17 cellular contexts compared by ENCODE assay signal in the genomic region with DNA sequence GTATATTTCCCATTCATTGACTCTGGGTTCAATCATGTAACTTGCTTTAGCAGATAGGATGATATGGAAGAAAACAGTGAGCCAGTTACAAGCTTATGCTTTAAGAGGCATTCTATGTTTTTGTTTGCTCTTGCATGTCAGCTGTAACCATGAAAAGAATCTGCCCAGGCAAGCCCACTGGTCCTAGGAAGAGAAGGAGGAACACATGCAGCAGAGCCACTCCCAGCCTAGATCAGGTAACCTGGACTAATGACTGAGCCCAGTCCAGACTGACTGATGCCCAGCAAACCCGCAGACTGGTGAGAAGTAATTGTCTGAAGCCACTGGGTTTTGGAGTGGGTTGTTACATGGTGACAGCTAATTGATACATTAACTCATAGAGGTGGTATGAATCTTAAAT.
DNase-seq lines count a peak whose midpoint lies in the region; ATAC-seq, FAIRE-seq and TF ChIP-seq lines count a peak whose summit lies in the region.
"Had no signal": no experiment of that assay in that cellular context is flagged by ENCODE, and none has a peak within 500 bp of the region (broad histone marks: within the 10 kb centered on the region; RNA-seq: fewer than 3 reads in every experiment).

No MANE protein-coding gene starts in this region.

- H2AFZ ChIP-seq in hepatocyte: no peak overlapping the region
- H2AFZ ChIP-seq in neuronal stem cell (ENCODE audit: low read length): no peak overlapping the region

- peaks cover 50% of the 10 kb centered on the region for H3K4me1 Mint-ChIP-seq in MCF 10A (ENCODE audit: insufficient read depth, unreplicated experiment)

- TF ChIP-seq CTCF in MCF 10A (IDR thresholded peaks at IDR 0.05; ENCODE audit: unreplicated experiment) (no peak), breast epithelium (IDR thresholded peaks at IDR 0.05) (no peak), hepatocyte (IDR thresholded peaks at IDR 0.05; ENCODE audit: poor library complexity) (no peak)

- CTCF ChIA-PET in MCF 10A (lab: Yijun Ruan, JAX): interaction anchor here (0.7 to 1.9 kb wide), 6 partner anchors 8 to 267 kb away, joined by 3 to 6 read pairs (median 3); no protein-coding TSS in a partner anchor

- H3K23ac ChIP-seq in neuronal stem cell (ENCODE audit: low read depth, low read length, poor library complexity): no peak overlapping the region

- no peak overlapping the region for H2AK5ac ChIP-seq in neuronal stem cell (ENCODE audit: low read depth, low read length)

- H3K9me3 ChIP-seq in breast epithelium (no peaks in the 10 kb centered on the region), hepatocyte (ENCODE audit: low read depth) (no peaks in the 10 kb centered on the region), neuronal stem cell (replicated peaks in 1 of 2; ENCODE audit: control insufficient read depth in 2 of 2, insufficient read depth in 1 of 2, low read depth in 1 of 2, low read length in 2 of 2) (peaks cover 0 to 2% of the 10 kb centered on the region in 2 donors)
- H3K9me3 ChIP-seq: testis had no signal

- no peak overlapping the region for H3K18ac ChIP-seq in neuronal stem cell (ENCODE audit: low read length)

- H3K9ac ChIP-seq in neuronal stem cell (ENCODE audit: low read depth, low read length, poor library complexity): no peak overlapping the region

- no peaks in the 10 kb centered on the region for H4K20me1 ChIP-seq in hepatocyte (ENCODE audit: insufficient read depth, poor library complexity, severe bottlenecking)

- H4K91ac ChIP-seq in neuronal stem cell (ENCODE audit: low read depth, low read length, poor library complexity): no peak overlapping the region

- H3K27ac ChIP-seq in breast epithelium (no peak overlapping the region), hepatocyte (peak overlapping the region; percentile 63), neuronal stem cell (replicated peaks; ENCODE audit: low read length) (no peak overlapping the region)
- H3K27ac ChIP-seq: dorsolateral prefrontal cortex, testis had no signal

- H4K8ac ChIP-seq in neuronal stem cell (ENCODE audit: low read depth, low read length): no peak overlapping the region

- H3K4me3 ChIP-seq in breast epithelium (no peak overlapping the region), hepatocyte (no peak overlapping the region), neuronal stem cell (ENCODE audit: low read length in 2 of 2) (no peak overlapping the region)
- H3K4me3 ChIP-seq: dorsolateral prefrontal cortex, testis had no signal

- no peak overlapping the region for H3K4me2 ChIP-seq in hepatocyte
- H3K4me2 ChIP-seq in neuronal stem cell (ENCODE audit: insufficient read depth, low read length, poor library complexity, severe bottlenecking): no peak overlapping the region

- DNase-seq in MCF 10A (ENCODE audit: unreplicated experiment) (peak; percentile 54), breast epithelium (ENCODE audit: low spot score in 2 of 2) (no peak), NCI-H526 (lab: John Stamatoyannopoulos, UW) (peak; percentile 52 to 63), hepatocyte (ENCODE audit: low spot score) (no peak), urothelium cell line (ENCODE audit: low spot score) (peak; percentile 1), neuronal stem cell (ENCODE audit: low spot score) (no peak), SW480 (ENCODE audit: low spot score) (no peak)
- DNase-seq: ACHN; COR-L47; dorsolateral prefrontal cortex; HFFc6; NK-92 treated with Interleukin-12 subunit alpha and Interleukin-12 subunit beta, amount 100 ng/mL, for 24 hours; occipital lobe; SIG-M5; stimulated activated CD4-positive, alpha-beta T cell treated with anti-CD3 and anti-CD28 coated beads, Interleukin-12 subunit alpha, Interleukin-12 subunit beta, amount 100 ng/mL, for 4 hours; testis had no signal

- no peak overlapping the region for H3K4ac ChIP-seq in neuronal stem cell (ENCODE audit: low read length)

- H3K27me3 Mint-ChIP-seq in MCF 10A (ENCODE audit: insufficient read depth, unreplicated experiment): peaks cover 74% of the 10 kb centered on the region

- WGBS in hepatocyte (ENCODE audit: low lambda C conversion rate, missing lambda C conversion rate): 68% methylated on average over 1 of the region's 1 CpG
- WGBS in neuronal stem cell (ENCODE audit: extremely low coverage in 2 of 2, insufficient read length in 2 of 2, insufficient replicate concordance in 1 of 2), 2 donors: no CpG with 5 or more reads among the region's 1 CpG

- no peaks in the 10 kb centered on the region for H3K79me2 ChIP-seq in hepatocyte

- H3K36me3 Mint-ChIP-seq in MCF 10A (ENCODE audit: insufficient read depth, unreplicated experiment): peaks cover 6% of the 10 kb centered on the region

- H3K36me3 ChIP-seq in breast epithelium (no peaks in the 10 kb centered on the region), hepatocyte (replicated peaks; ENCODE audit: insufficient read depth, low read depth) (no peaks in the 10 kb centered on the region), neuronal stem cell (replicated peaks in 1 of 2; ENCODE audit: control insufficient read depth in 2 of 2, insufficient read depth in 2 of 2, low read length in 2 of 2) (no peaks in the 10 kb centered on the region)

- no peak for TF ChIP-seq POLR2A in breast epithelium (IDR thresholded peaks at IDR 0.05)

- no peaks in the 10 kb centered on the region for H3K9me3 Mint-ChIP-seq in MCF 10A (ENCODE audit: unreplicated experiment)
- H3K9me3 Mint-ChIP-seq: HFFc6 had no signal

- FAIRE-seq in urothelium cell line (lab: Jason Lieb, UNC): no peak

- ATAC-seq in GM18502 (IDR thresholded peaks at IDR 0.05; ENCODE audit: poor library complexity, unreplicated experiment): no peak

- no peaks in the 10 kb centered on the region for H3K79me1 ChIP-seq in neuronal stem cell (ENCODE audit: low read depth, low read length)

- intact Hi-C loops in MCF 10A (cut with micrococcal nuclease): no loop called here
- intact Hi-C loops in breast epithelium (cut with DNase I; ENCODE audit: low total_unique reads): no loop called here

- H3K27me3 ChIP-seq in breast epithelium (peaks cover 0 to 52% of the 10 kb centered on the region in 2 donors), hepatocyte (no peaks in the 10 kb centered on the region), neuronal stem cell (ENCODE audit: control insufficient read depth in 3 of 3, insufficient read depth in 3 of 3, low read depth in 1 of 3, low read length in 3 of 3) (no peaks in the 10 kb centered on the region)
- H3K27me3 ChIP-seq: testis had no signal

- no peak overlapping the region for H2BK12ac ChIP-seq in neuronal stem cell (ENCODE audit: low read length)

- no peaks in the 10 kb centered on the region for H3K9me2 ChIP-seq in hepatocyte (replicated peaks; ENCODE audit: insufficient read depth)

- H2BK15ac ChIP-seq in neuronal stem cell (ENCODE audit: low read length): no peak overlapping the region

- H3K14ac ChIP-seq in neuronal stem cell (ENCODE audit: low read length): no peak overlapping the region

- no peak overlapping the region for H2BK120ac ChIP-seq in neuronal stem cell (ENCODE audit: low read depth, low read length)

- H3K4me1 ChIP-seq in breast epithelium: no peaks in the 10 kb centered on the region
- H3K4me1 ChIP-seq in hepatocyte (ENCODE audit: insufficient read depth): no peaks in the 10 kb centered on the region
- peaks cover 0 to 2% of the 10 kb centered on the region in 2 donors for H3K4me1 ChIP-seq in neuronal stem cell (ENCODE audit: control insufficient read depth in 2 of 2, insufficient read depth in 1 of 2, low read depth in 1 of 2, low read length in 2 of 2)
- H3K4me1 ChIP-seq: testis had no signal

- H3K4me3 Mint-ChIP-seq in MCF 10A (ENCODE audit: unreplicated experiment): peak overlapping the region; percentile 42
- H3K4me3 Mint-ChIP-seq: HFFc6 had no signal

- no peak overlapping the region for H2BK5ac ChIP-seq in neuronal stem cell (ENCODE audit: low read length)

- POLR2A ChIA-PET in MCF 10A (lab: Yijun Ruan, JAX): interaction anchor here (0.8 to 3.8 kb wide), 8 partner anchors 9 to 170 kb away, joined by 3 to 42 read pairs (median 4); partner anchors contain the start of genes COL4A5 and COL4A6

- H3K27ac Mint-ChIP-seq in MCF 10A (ENCODE audit: low read depth, unreplicated experiment): peak overlapping the region; percentile 93
- H3K27ac Mint-ChIP-seq: HFFc6 had no signal

- BruUV-seq in MCF 10A (replicated peaks; lab: Mats Ljungman, UMichigan): no TSS peak

Comparison
In these comparisons a context has a peak if more than half of its experiments do, and no peak if none do; other contexts are left out.
1. DNase-seq: peak in MCF 10A (single experiment), NCI-H526 (2 of 2) and urothelium cell line (single experiment); none in breast epithelium (0 of 2), hepatocyte (single experiment), neuronal stem cell (single experiment) and SW480 (single experiment).